Comparison of ENCODE assay signal across 26 cellular contexts in the genomic region with DNA sequence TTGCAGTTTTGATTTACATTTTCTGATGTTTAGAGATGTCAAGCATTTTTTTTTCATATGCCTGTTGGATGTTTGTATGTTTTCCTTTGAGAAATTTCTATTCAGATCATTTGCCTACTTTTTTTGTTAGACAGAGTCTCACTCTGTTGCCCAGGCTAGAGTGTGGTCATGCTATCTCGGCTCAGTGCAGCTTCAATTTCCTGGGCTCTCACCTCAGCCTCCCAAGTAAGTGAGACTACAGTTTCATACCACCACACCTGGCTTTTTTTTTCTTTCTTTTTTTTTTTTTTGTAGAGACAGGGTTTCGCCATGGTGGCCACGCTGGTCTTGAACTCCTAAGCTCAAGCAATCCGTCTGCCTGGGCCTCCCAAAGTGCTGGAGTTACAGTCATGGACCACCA.
"Had no signal": no experiment of that assay in that cellular context is flagged by ENCODE, and none has a peak within 500 bp of the region (broad histone marks: within the 10 kb centered on the region; RNA-seq: fewer than 3 reads in every experiment).

No MANE protein-coding gene starts in this region.

- H3K36me3 ChIP-seq: stomach, suprapubic skin, thoracic aorta, thyroid gland, tibial artery, tibial nerve, transverse colon, upper lobe of left lung, upper lobe of right lung, uterus, vagina had no signal

- H3K4me1 ChIP-seq: stomach, suprapubic skin, testis, thyroid gland, tibial artery, tibial nerve, transverse colon, upper lobe of left lung, upper lobe of right lung, uterus, vagina had no signal

- DNase-seq: stimulated activated CD4-positive, alpha-beta T cell treated with anti-CD3 and anti-CD28 coated beads, Interleukin-2, amount 100 ng/mL, for 48 hours; stimulated activated CD4-positive, alpha-beta T cell treated with anti-CD3 and anti-CD28 coated beads, Interleukin-4, amount 100 ng/mL, for 1 hour; stimulated activated CD4-positive, alpha-beta T cell treated with anti-CD3 and anti-CD28 coated beads, Interleukin-4, amount 100 ng/mL, for 24 hours; stimulated activated CD4-positive, alpha-beta T cell treated with anti-CD3 and anti-CD28 coated beads, Interleukin-4, amount 100 ng/mL, for 4 hours; stimulated activated CD8-positive, alpha-beta memory T cell treated with anti-CD3 and anti-CD28 coated beads, Interleukin-4, amount 100 ng/mL, for 48 hours; stimulated activated naive B cell treated with anti-CD40 and anti-IgM and Interleukin-4, amounts not matched to agents 10 μg/mL and 1 μg/mL and 100 μg/mL, for 72 hours; stimulated activated naive CD4-positive, alpha-beta T cell; stimulated activated naive CD4-positive, alpha-beta T cell treated with Interleukin-2 at 50 U/mL for 16 hours; stimulated activated naive CD8-positive, alpha-beta T cell treated with anti-CD3 and anti-CD28 coated beads, Interleukin-15, amount 100 ng/mL, for 72 hours; stimulated activated naive CD8-positive, alpha-beta T cell treated with anti-CD3 and anti-CD28 coated beads, Interleukin-15, Interleukin-2, amounts not matched to agents 100 U/mL and 50 U/mL, for 24 hours; stomach; substantia nigra; testis; thyroid gland; tibial artery; transverse colon; trophoblast cell; upper lobe of left lung; upper lobe of right lung; uterus had no signal

- H3K27ac ChIP-seq: stomach, suprapubic skin, testis, thoracic aorta, thyroid gland, tibial artery, tibial nerve, transverse colon, upper lobe of left lung, upper lobe of right lung, uterus, vagina had no signal

- H3K4me3 ChIP-seq: stomach, suprapubic skin, testis, thoracic aorta, thyroid gland, tibial artery, tibial nerve, transverse colon, upper lobe of left lung, upper lobe of right lung, uterus, vagina had no signal

- H3K9me3 ChIP-seq: suprapubic skin, testis, thoracic aorta, thyroid gland, tibial artery, tibial nerve, transverse colon, upper lobe of left lung, upper lobe of right lung, uterus, vagina had no signal

- H3K27me3 ChIP-seq: stomach, suprapubic skin, testis, thyroid gland, tibial artery, tibial nerve, transverse colon, upper lobe of left lung, upper lobe of right lung, uterus, vagina had no signal

- ATAC-seq: stimulated activated effector memory CD8-positive, alpha-beta T cell treated with anti-CD3 and anti-CD28 coated beads, Interleukin-12 subunit alpha, Interleukin-12 subunit beta, amount 100 ng/mL, for 72 hours; stimulated activated memory B cell treated with anti-CD40 and anti-IgM and Interleukin-4, amounts not matched to agents 10 μg/mL and 1 μg/mL and 100 μg/mL, for 72 hours; stimulated activated naive B cell treated with anti-CD40 and anti-IgM and Interleukin-4, amounts not matched to agents 10 μg/mL and 1 μg/mL and 100 μg/mL, for 72 hours; stimulated activated naive CD8-positive, alpha-beta T cell treated with anti-CD3 and anti-CD28 coated beads, Interleukin-15, amount 100 ng/mL, for 72 hours; stimulated activated naive CD8-positive, alpha-beta T cell treated with anti-CD3 and anti-CD28 coated beads, Interleukin-15, Interleukin-2, amounts not matched to agents 100 U/mL and 50 U/mL, for 24 hours; upper lobe of right lung had no signal
